14 cellular contexts compared by ENCODE assay signal in the genomic region with DNA sequence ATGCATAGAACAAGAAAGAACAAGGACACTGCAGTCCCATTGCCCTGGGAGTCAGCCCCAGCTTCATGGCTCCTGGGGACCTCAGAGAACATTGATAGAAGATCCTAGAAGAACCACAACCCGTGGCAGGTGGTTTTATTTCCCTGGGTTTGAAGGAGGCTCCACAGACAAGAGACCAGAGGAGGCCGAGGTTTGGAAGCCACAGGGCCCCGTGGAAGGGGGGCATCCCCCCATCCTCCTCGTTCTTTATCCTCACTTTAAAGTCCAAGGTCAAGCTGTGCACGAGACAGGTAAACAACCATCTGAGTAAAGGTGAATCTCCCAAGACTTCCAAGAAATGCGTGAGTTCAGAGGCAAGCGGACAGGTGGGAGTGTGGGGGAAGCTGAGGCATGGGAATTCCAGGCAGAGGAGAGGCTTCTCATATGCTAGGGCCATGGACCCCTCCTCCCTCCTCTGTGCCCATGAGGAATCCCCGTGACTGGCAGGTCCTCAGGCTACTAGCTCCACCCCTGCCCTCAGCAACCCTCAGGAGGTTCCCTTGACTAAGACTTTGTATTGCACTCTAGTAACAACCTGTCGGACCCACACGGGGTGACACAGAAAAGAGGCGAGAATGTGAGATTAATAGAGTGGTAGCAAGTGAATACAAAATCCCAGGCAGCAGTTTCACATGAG. TPM values are rescaled to one million over a fixed set of nuclear protein-coding genes. Genes with fewer than 3 reads are reported as not detected.
A peak's percentile ranks its signal among the peaks of the same experiment; 100 is the strongest.
DNase-seq lines count a peak whose midpoint lies in the region; ATAC-seq and TF ChIP-seq lines count a peak whose summit lies in the region.
"Had no signal": no experiment of that assay in that cellular context is flagged by ENCODE, and none has a peak within 500 bp of the region (broad histone marks: within the 10 kb centered on the region; RNA-seq: fewer than 3 reads in every experiment).

No MANE protein-coding gene starts in this region.

- WGBS in adrenal gland, 4 donors = 69 to 75% (median 71%) methylated on average over 11 of the region's 11 CpGs
- WGBS in stomach, 5 donors = 69 to 79% (median 71%) methylated on average over 11 of the region's 11 CpGs

- no peak for ATAC-seq in activated naive CD8-positive, alpha-beta T cell treated with anti-CD3 and anti-CD28 coated beads, Interleukin-2, amount 10 ng/mL, durations not matched to agents 7 days and 5 days (ENCODE audit: low read depth)
- ATAC-seq in activated naive CD8-positive, alpha-beta T cell treated with anti-CD3 and anti-CD28 coated beads, Interleukin-2, amount 50 U/mL, for 24 hours = no peak

- H3K4me3 ChIP-seq in adrenal gland = peak overlapping the region in 1 of 4 donors; percentile 30
- peak overlapping the region in 1 of 4 donors; percentile 31 for H3K4me3 ChIP-seq in stomach
- H3K4me3 ChIP-seq: uterus had no signal

- H3K9me3 ChIP-seq in adrenal gland (replicated peaks in 1 of 3) = no peaks in the 10 kb centered on the region
- no peaks in the 10 kb centered on the region for H3K9me3 ChIP-seq in stomach
- H3K9me3 ChIP-seq: uterus had no signal

- H3K27ac ChIP-seq in adrenal gland (peak overlapping the region in 3 of 5 donors; percentile 62 to 71 (median 69)), stomach (peak overlapping the region; percentile 10 to 80 (median 65))
- H3K27ac ChIP-seq: uterus had no signal

- DNase-seq in activated naive CD8-positive, alpha-beta T cell treated with anti-CD3 and anti-CD28 coated beads, Interleukin-2, amount 10 ng/mL, durations not matched to agents 7 days and 5 days = no peak
- no peak for DNase-seq in activated naive CD8-positive, alpha-beta T cell treated with anti-CD3 and anti-CD28 coated beads, Interleukin-2, amount 50 U/mL, for 24 hours
- DNase-seq in adrenal gland (peak in 3 of 7 donors; percentile 12 to 49 (median 41)), mesothelial cell of epicardium (ENCODE audit: low spot score in 2 of 2, unreplicated experiment in 2 of 2) (no peak), stomach (peak; percentile 26), NOMO-1 treated with DMSO at 0.1 percent for 48 hours (lab: John Stamatoyannopoulos, UW; ENCODE audit: unreplicated experiment) (no peak), immature natural killer cell (no peak), EL (no peak)
- DNase-seq: activated CD4-positive, alpha-beta T cell treated with anti-CD3 and anti-CD28 coated beads for 4 hours; DMS153; stimulated activated CD8-positive, alpha-beta memory T cell treated with anti-CD3 and anti-CD28 coated beads, Interleukin-4, amount 100 ng/mL, for 48 hours had no signal

- H3K27me3 ChIP-seq in adrenal gland (no peaks in the 10 kb centered on the region), stomach (peaks cover 0 to 6% (median 0%) of the 10 kb centered on the region in 3 donors)
- H3K27me3 ChIP-seq: uterus had no signal

- H3K4me1 ChIP-seq in adrenal gland (replicated peaks in 1 of 2) (peaks cover 30 to 37% of the 10 kb centered on the region in 2 donors), stomach (peaks cover 12 to 37% (median 21%) of the 10 kb centered on the region in 4 donors)
- H3K4me1 ChIP-seq: uterus had no signal

- no peak overlapping the region for H3K4me3 Mint-ChIP-seq in activated naive CD8-positive, alpha-beta T cell treated with anti-CD3 and anti-CD28 coated beads, Interleukin-2, amount 10 ng/mL, durations not matched to agents 7 days and 5 days
- H3K4me3 Mint-ChIP-seq in activated naive CD8-positive, alpha-beta T cell treated with anti-CD3 and anti-CD28 coated beads, Interleukin-2, amount 50 U/mL, for 24 hours = no peak overlapping the region
- no peak overlapping the region for H3K4me3 Mint-ChIP-seq in mesothelial cell of epicardium
- H3K4me3 Mint-ChIP-seq in immature natural killer cell = no peak overlapping the region

- peaks cover 2% of the 10 kb centered on the region for H3K36me3 Mint-ChIP-seq in activated naive CD8-positive, alpha-beta T cell treated with anti-CD3 and anti-CD28 coated beads, Interleukin-2, amount 10 ng/mL, durations not matched to agents 7 days and 5 days
- no peaks in the 10 kb centered on the region for H3K36me3 Mint-ChIP-seq in activated naive CD8-positive, alpha-beta T cell treated with anti-CD3 and anti-CD28 coated beads, Interleukin-2, amount 50 U/mL, for 24 hours (ENCODE audit: low read depth)
- no peaks in the 10 kb centered on the region for H3K36me3 Mint-ChIP-seq in mesothelial cell of epicardium
- H3K36me3 Mint-ChIP-seq in immature natural killer cell = no peaks in the 10 kb centered on the region

- H3K27me3 Mint-ChIP-seq in activated naive CD8-positive, alpha-beta T cell treated with anti-CD3 and anti-CD28 coated beads, Interleukin-2, amount 10 ng/mL, durations not matched to agents 7 days and 5 days = no peaks in the 10 kb centered on the region
- H3K27me3 Mint-ChIP-seq in activated naive CD8-positive, alpha-beta T cell treated with anti-CD3 and anti-CD28 coated beads, Interleukin-2, amount 50 U/mL, for 24 hours = no peaks in the 10 kb centered on the region
- no peaks in the 10 kb centered on the region for H3K27me3 Mint-ChIP-seq in mesothelial cell of epicardium (ENCODE audit: low read depth)
- peaks cover 0 to 1% (median 0%) of the 10 kb centered on the region in 3 donors for H3K27me3 Mint-ChIP-seq in immature natural killer cell (ENCODE audit: low read depth in 3 of 3)

- no peaks in the 10 kb centered on the region for H3K9me3 Mint-ChIP-seq in activated naive CD8-positive, alpha-beta T cell treated with anti-CD3 and anti-CD28 coated beads, Interleukin-2, amount 10 ng/mL, durations not matched to agents 7 days and 5 days
- H3K9me3 Mint-ChIP-seq in activated naive CD8-positive, alpha-beta T cell treated with anti-CD3 and anti-CD28 coated beads, Interleukin-2, amount 50 U/mL, for 24 hours = no peaks in the 10 kb centered on the region
- H3K9me3 Mint-ChIP-seq in mesothelial cell of epicardium (no peaks in the 10 kb centered on the region), immature natural killer cell (no peaks in the 10 kb centered on the region)

- no peak for TF ChIP-seq EP300 in stomach (IDR thresholded peaks at IDR 0.05)

- TF ChIP-seq CTCF in adrenal gland (IDR thresholded peaks at IDR 0.05) (no peak), mesothelial cell of epicardium (IDR thresholded peaks at IDR 0.05; ENCODE audit: unreplicated experiment) (no peak), stomach (IDR thresholded peaks at IDR 0.05) (no peak)

- peaks cover 14% of the 10 kb centered on the region for H3K4me1 Mint-ChIP-seq in activated naive CD8-positive, alpha-beta T cell treated with anti-CD3 and anti-CD28 coated beads, Interleukin-2, amount 10 ng/mL, durations not matched to agents 7 days and 5 days
- H3K4me1 Mint-ChIP-seq in activated naive CD8-positive, alpha-beta T cell treated with anti-CD3 and anti-CD28 coated beads, Interleukin-2, amount 50 U/mL, for 24 hours = peaks cover 13% of the 10 kb centered on the region
- H3K4me1 Mint-ChIP-seq in mesothelial cell of epicardium (peaks cover 14% of the 10 kb centered on the region), immature natural killer cell (peaks cover 16 to 17% of the 10 kb centered on the region in 2 donors)

- peak overlapping the region; percentile 43 for H3K27ac Mint-ChIP-seq in activated naive CD8-positive, alpha-beta T cell treated with anti-CD3 and anti-CD28 coated beads, Interleukin-2, amount 10 ng/mL, durations not matched to agents 7 days and 5 days
- no peak overlapping the region for H3K27ac Mint-ChIP-seq in activated naive CD8-positive, alpha-beta T cell treated with anti-CD3 and anti-CD28 coated beads, Interleukin-2, amount 50 U/mL, for 24 hours
- H3K27ac Mint-ChIP-seq in mesothelial cell of epicardium (peak overlapping the region; percentile 19), immature natural killer cell (peak overlapping the region in 2 of 6 donors; percentile 1 to 4)

- TF ChIP-seq POLR2A in adrenal gland (IDR thresholded peaks at IDR 0.05) = no peak
- no peak for TF ChIP-seq POLR2A in stomach (IDR thresholded peaks at IDR 0.05)

- intact Hi-C loops in adrenal gland (cut with DNase I) = no loop called here
- intact Hi-C loops in stomach (cut with DNase I; ENCODE audit: low total_unique reads) = no loop called here

- H3K36me3 ChIP-seq in adrenal gland (replicated peaks in 1 of 2) (peaks cover 0 to 9% of the 10 kb centered on the region in 2 donors), stomach (peaks cover 0 to 22% (median 12%) of the 10 kb centered on the region in 4 donors)
- H3K36me3 ChIP-seq: uterus had no signal

- POLR2A ChIA-PET in activated naive CD8-positive, alpha-beta T cell treated with anti-CD3 and anti-CD28 coated beads, Interleukin-2, amount 10 ng/mL, durations not matched to agents 7 days and 5 days (lab: Charles Lee) = interaction anchor here (1.4 kb wide), 1 partner anchor 14 kb away, joined by 5 read pairs; the partner anchor contains the start of gene SULT1A2

RNA-seq across cellular contexts. Expression of gene SULT1A1, which starts 0.9 kb away (rescaled TPM):
- 10 to 100 TPM; 16.3 to 17.5 TPM for total RNA-seq in activated naive CD8-positive, alpha-beta T cell treated with anti-CD3 and anti-CD28 coated beads, Interleukin-2, amount 10 ng/mL, durations not matched to agents 7 days and 5 days
- 100 to 1,000 TPM in 6 of 8 donors, 10 to 100 TPM in 2; 76.8 to 367 (median 198) TPM for total RNA-seq in adrenal gland
- polyA plus RNA-seq in adrenal gland = 100 to 1,000 TPM in 1 of 3 donors, 10 to 100 TPM in 2; 47.2 to 162 (median 72.8) TPM
- 8.3 to 9.9 TPM (median 9.7 TPM) in 3 replicates for total RNA-seq in mesothelial cell of epicardium
- total RNA-seq in stomach = 10 to 100 TPM in 4 of 5 donors, 1 to 10 TPM in 1; 6.2 to 99.8 (median 66.9) TPM
- 10 to 100 TPM; 27.7 to 74.8 (median 34.4) TPM for polyA plus RNA-seq in stomach
- 1 to 10 TPM; 4.5 to 7.0 (median 6.5) TPM for polyA plus RNA-seq in immature natural killer cell

RNA-seq across cellular contexts. Expression of gene SULT1A2, which starts 13.9 kb away (rescaled TPM):
- total RNA-seq in activated naive CD8-positive, alpha-beta T cell treated with anti-CD3 and anti-CD28 coated beads, Interleukin-2, amount 10 ng/mL, durations not matched to agents 7 days and 5 days = 1 to 10 TPM in 1 of 2 experiments, under 1 TPM in 1; 0.91 to 1.0 TPM
- total RNA-seq in adrenal gland (10 to 100 TPM in 1 of 8 donors, 1 to 10 TPM in 7; 1.6 to 22.5 (median 3.1) TPM), mesothelial cell of epicardium (0.75 to 0.98 TPM (median 0.90 TPM) in 3 replicates), stomach (under 1 TPM in 3 of 5 donors, not detected in 2; 0.18 to 0.87 (median 0.43) TPM)
- polyA plus RNA-seq in adrenal gland (1 to 10 TPM in 2 of 3 donors, under 1 TPM in 1; 0.55 to 5.3 (median 2.1) TPM), stomach (1 to 10 TPM; 1.1 to 2.4 (median 1.5) TPM), immature natural killer cell (under 1 TPM in 1 of 3 donors, not detected in 2; 0.44 TPM)
- total RNA-seq: lower leg skin had no signal

RNA-seq across cellular contexts. Expression of gene NPIPB8, which starts 27.1 kb away (rescaled TPM):
- total RNA-seq in activated naive CD8-positive, alpha-beta T cell treated with anti-CD3 and anti-CD28 coated beads, Interleukin-2, amount 10 ng/mL, durations not matched to agents 7 days and 5 days = 1 to 10 TPM; 1.1 to 2.4 TPM
- not detected for total RNA-seq in adrenal gland
- polyA plus RNA-seq in adrenal gland = not detected
- total RNA-seq in mesothelial cell of epicardium = 0.16 to 1.2 TPM (median 0.49 TPM) in 3 replicates
- total RNA-seq in stomach = 1 to 10 TPM in 1 of 5 donors, not detected in 4; 1.0 TPM
- polyA plus RNA-seq in stomach = under 1 TPM in 1 of 3 donors, not detected in 2; 0.08 TPM
- not detected for polyA plus RNA-seq in immature natural killer cell
- total RNA-seq: lower leg skin, NCI-H460 had no signal

RNA-seq across cellular contexts. Expression of gene SGF29, which starts 57.0 kb away (rescaled TPM):
- total RNA-seq in activated naive CD8-positive, alpha-beta T cell treated with anti-CD3 and anti-CD28 coated beads, Interleukin-2, amount 10 ng/mL, durations not matched to agents 7 days and 5 days = 10 to 100 TPM; 47.0 to 49.8 TPM
- 10 to 100 TPM; 24.1 to 64.1 (median 29.9) TPM for total RNA-seq in adrenal gland
- 100 to 1,000 TPM in 1 of 3 donors, 10 to 100 TPM in 2; 18.4 to 118 (median 81.1) TPM for polyA plus RNA-seq in adrenal gland
- total RNA-seq in mesothelial cell of epicardium = 21.6 to 27.2 TPM (median 24.7 TPM) in 3 replicates
- total RNA-seq in stomach = 100 to 1,000 TPM in 1 of 5 donors, 10 to 100 TPM in 2, 1 to 10 TPM in 2; 4.3 to 115 (median 12.9) TPM
- polyA plus RNA-seq in stomach = 10 to 100 TPM; 32.2 to 52.5 (median 33.7) TPM
- 10 to 100 TPM; 39.7 to 58.8 (median 40.8) TPM for polyA plus RNA-seq in immature natural killer cell
